Comparison of ENCODE assay signal across 19 cellular contexts in genomic region chr5:144318011-144318410, GRCh38.
"Had no signal": no experiment of that assay in that cellular context is flagged by ENCODE, and none has a peak within 500 bp of the region (broad histone marks: within the 10 kb centered on the region; RNA-seq: fewer than 3 reads in every experiment).

No MANE protein-coding gene starts in this region.

- H3K36me3 Mint-ChIP-seq: activated naive CD8-positive, alpha-beta T cell treated with anti-CD3 and anti-CD28 coated beads, Interleukin-2, amount 10 ng/mL, durations not matched to agents 7 days and 5 days had no signal

- H3K27ac ChIP-seq: adrenal gland had no signal

- H3K36me3 ChIP-seq: adrenal gland had no signal

- H3K4me3 Mint-ChIP-seq: activated naive CD8-positive, alpha-beta T cell treated with anti-CD3 and anti-CD28 coated beads, Interleukin-2, amount 10 ng/mL, durations not matched to agents 7 days and 5 days; activated T-cell treated with anti-CD3 and anti-CD28 coated beads, Interleukin-2, amount 50 U/mL, for 4 hours; T-helper 1 cell treated with Interleukin-12 subunit alpha and Interleukin-12 subunit beta and Interleukin-4 antibody, amounts not matched to agents 30 μg/mL and 1 μg/mL, for 36 hours had no signal

- H3K4me1 Mint-ChIP-seq: activated naive CD8-positive, alpha-beta T cell treated with anti-CD3 and anti-CD28 coated beads, Interleukin-2, amount 10 ng/mL, durations not matched to agents 7 days and 5 days had no signal

- H3K9me3 Mint-ChIP-seq: activated naive CD8-positive, alpha-beta T cell treated with anti-CD3 and anti-CD28 coated beads, Interleukin-2, amount 10 ng/mL, durations not matched to agents 7 days and 5 days; activated T-cell treated with anti-CD3 and anti-CD28 coated beads, Interleukin-2, amount 50 U/mL, for 4 hours; T-helper 1 cell treated with Interleukin-12 subunit alpha and Interleukin-12 subunit beta and Interleukin-4 antibody, amounts not matched to agents 30 μg/mL and 1 μg/mL, for 36 hours had no signal

- DNase-seq: activated CD4-positive, alpha-beta T cell treated with anti-CD3 and anti-CD28 coated beads for 48 hours; activated CD4-positive, alpha-beta T cell treated with anti-CD3 and anti-CD28 coated beads, Interleukin-2, amount 50 U/mL, for 48 hours; activated CD4-positive, CD25-positive, alpha-beta regulatory T cell treated with anti-CD3 and anti-CD28 coated beads, Interleukin-2, amount 50 U/mL, for 72 hours; activated naive CD4-positive, alpha-beta T cell treated with anti-CD3 and anti-CD28 coated beads, Interleukin-2, amount 50 U/mL, for 16 hours; activated naive CD8-positive, alpha-beta T cell treated with anti-CD3 and anti-CD28 coated beads, Interleukin-2, amount 10 ng/mL, durations not matched to agents 7 days and 5 days; activated T-cell treated with anti-CD3 and anti-CD28 coated beads, Interleukin-2, amount 50 U/mL, for 4 hours; adrenal gland; aorta; central memory CD4-positive, alpha-beta T cell; Kasumi-1; NCI-H1105 treated with DMSO at 0.1 percent for 48 hours; NCI-H1436 treated with DMSO at 0.1 percent for 48 hours; NCI-H187; NCI-H2081; NCI-H510A treated with DMSO at 0.1 percent for 48 hours; NCI-H69; PC-3; SHP77 had no signal

- ATAC-seq: activated T-cell treated with anti-CD3 and anti-CD28 coated beads, Interleukin-2, amount 50 U/mL, for 4 hours; PC-3 had no signal

- H3K4me1 ChIP-seq: adrenal gland had no signal

- H3K9me3 ChIP-seq: adrenal gland had no signal

- H3K27ac Mint-ChIP-seq: activated naive CD8-positive, alpha-beta T cell treated with anti-CD3 and anti-CD28 coated beads, Interleukin-2, amount 10 ng/mL, durations not matched to agents 7 days and 5 days; T-helper 1 cell treated with Interleukin-12 subunit alpha and Interleukin-12 subunit beta and Interleukin-4 antibody, amounts not matched to agents 30 μg/mL and 1 μg/mL, for 36 hours had no signal

- H3K4me3 ChIP-seq: adrenal gland had no signal

- H3K27me3 Mint-ChIP-seq: activated naive CD8-positive, alpha-beta T cell treated with anti-CD3 and anti-CD28 coated beads, Interleukin-2, amount 10 ng/mL, durations not matched to agents 7 days and 5 days had no signal
